Comparison of ENCODE assay signal across 1 cellular context in genomic region chr6:72619883-72620696, GRCh38.
TF ChIP-seq lines count a peak whose summit lies in the region.

No MANE protein-coding gene starts in this region.

TF ChIP-seq in GM12878, 131 proteins besides CTCF, POLR2A, EP300 and RAD21 (continued from another document and continues in another):
- TF ChIP-seq IRF3 (IDR thresholded peaks at IDR 0.05): no peak
- no peak for TF ChIP-seq NRF1 (conservative IDR thresholded peaks at IDR 0.05; ENCODE audit: low read depth, low read length)
- TF ChIP-seq ZNF217 (IDR thresholded peaks at IDR 0.05): peak; percentile 64; the same call in 1 of the 2 replicates
- TF ChIP-seq CHD1 (IDR thresholded peaks at IDR 0.05; ENCODE audit: low read depth, low read length): 0 out of 2 replicates have a peak, but pooled peaks have one; percentile 53
- no peak for TF ChIP-seq KDM1A (IDR thresholded peaks at IDR 0.05; ENCODE audit: borderline replicate concordance)
- TF ChIP-seq SKIL (IDR thresholded peaks at IDR 0.05; ENCODE audit: low read depth, poor library complexity, severe bottlenecking): peak; percentile 72
- TF ChIP-seq CBFB (IDR thresholded peaks at IDR 0.05; ENCODE audit: low read depth): no peak
- TF ChIP-seq TAF1 (IDR thresholded peaks at IDR 0.05; ENCODE audit: borderline replicate concordance, low read depth, low read length): no peak
- TF ChIP-seq IRF4 (IDR thresholded peaks at IDR 0.05; ENCODE audit: low read depth, low read length): 0 out of 2 replicates have a peak, but pooled peaks have one; percentile 19
- TF ChIP-seq MYC (IDR thresholded peaks at IDR 0.05; ENCODE audit: insufficient read depth, insufficient read length, insufficient replicate concordance, low read length, severe bottlenecking): no peak
- TF ChIP-seq BHLHE40 (IDR thresholded peaks at IDR 0.05; ENCODE audit: borderline replicate concordance in 1 of 2, low read depth in 2 of 2, low read length in 1 of 2): peak; percentile 48 to 82; a peak in 3 of 4 replicates
- TF ChIP-seq USF1 (IDR thresholded peaks at IDR 0.05; ENCODE audit: borderline replicate concordance, extremely low read length, insufficient read depth, low read depth, low read length): peak; percentile 72
- TF ChIP-seq RFX5 (IDR thresholded peaks at IDR 0.05; ENCODE audit: low read depth, low read length): no peak
- peak; percentile 86; the same call in 1 of the 2 replicates for TF ChIP-seq NBN (IDR thresholded peaks at IDR 0.05)
- TF ChIP-seq SMAD5 (IDR thresholded peaks at IDR 0.05; ENCODE audit: low read depth): no peak
- TF ChIP-seq CHD4 (IDR thresholded peaks at IDR 0.05): no peak
- TF ChIP-seq ZNF207 (IDR thresholded peaks at IDR 0.05; ENCODE audit: borderline replicate concordance): peak; percentile 57; the same call in 1 of the 2 replicates
- TF ChIP-seq DPF2 (IDR thresholded peaks at IDR 0.05): peak; percentile 86; the same call in 1 of the 2 replicates
- TF ChIP-seq ZNF622 (IDR thresholded peaks at IDR 0.05): no peak
- peak; percentile 86 for TF ChIP-seq SPI1 (IDR thresholded peaks at IDR 0.05; ENCODE audit: borderline replicate concordance, insufficient read depth, low read depth, low read length)
- 0 out of 2 replicates have a peak, but pooled peaks have one; percentile 19 for TF ChIP-seq MLLT1 (IDR thresholded peaks at IDR 0.05)
- TF ChIP-seq MXI1 (IDR thresholded peaks at IDR 0.05; ENCODE audit: low read depth, low read length): peak; percentile 85
- TF ChIP-seq NFXL1 (IDR thresholded peaks at IDR 0.05; ENCODE audit: borderline replicate concordance): no peak
- TF ChIP-seq MTA3 (IDR thresholded peaks at IDR 0.05; ENCODE audit: borderline replicate concordance, low read length): no peak
- no peak for TF ChIP-seq HDAC2 (IDR thresholded peaks at IDR 0.05)
- peak; percentile 72 for TF ChIP-seq ATF7 (IDR thresholded peaks at IDR 0.05; ENCODE audit: low read depth)
- TF ChIP-seq SP1 (IDR thresholded peaks at IDR 0.05; ENCODE audit: low read depth, low read length): no peak
- peak; percentile 93 for TF ChIP-seq MEF2A (IDR thresholded peaks at IDR 0.05; ENCODE audit: insufficient read depth, low read depth, low read length)
- no peak for TF ChIP-seq ZNF24 (IDR thresholded peaks at IDR 0.05)
- TF ChIP-seq ATF2 (IDR thresholded peaks at IDR 0.05; ENCODE audit: low read length): peak; percentile 14; the same call in 1 of the 2 replicates
- no peak for TF ChIP-seq BMI1 (IDR thresholded peaks at IDR 0.05; ENCODE audit: borderline replicate concordance)
- TF ChIP-seq SIN3A (IDR thresholded peaks at IDR 0.05; ENCODE audit: low read depth, low read length): peak; percentile 66; the same call in 1 of the 2 replicates
- no peak for TF ChIP-seq KLF5 (IDR thresholded peaks at IDR 0.05; ENCODE audit: partially characterized antibody)
- TF ChIP-seq BRCA1 (IDR thresholded peaks at IDR 0.05; ENCODE audit: low read depth, low read length): 0 out of 2 replicates have a peak, but pooled peaks have one; percentile 18
- TF ChIP-seq PKNOX1 (IDR thresholded peaks at IDR 0.05): peak; percentile 38; the same call in 1 of the 2 replicates
- TF ChIP-seq TCF7 (IDR thresholded peaks at IDR 0.05; ENCODE audit: borderline replicate concordance): no peak
- TF ChIP-seq TCF3 (IDR thresholded peaks at IDR 0.05; ENCODE audit: borderline replicate concordance, insufficient read depth, low read depth, low read length): 0 out of 2 replicates have a peak, but pooled peaks have one; percentile 70
- TF ChIP-seq NKRF (conservative IDR thresholded peaks at IDR 0.05): peak; percentile 55
- TF ChIP-seq NR2C1 (IDR thresholded peaks at IDR 0.05): no peak
- TF ChIP-seq TCF12 (IDR thresholded peaks at IDR 0.05; ENCODE audit: low read depth, low read length): 0 out of 2 replicates have a peak, but pooled peaks have one; percentile 62
- peak; percentile 81 for TF ChIP-seq NR2F1 (conservative IDR thresholded peaks at IDR 0.05)
- no peak for TF ChIP-seq WRNIP1 (IDR thresholded peaks at IDR 0.05; ENCODE audit: borderline replicate concordance, low read depth, low read length)
- no peak for TF ChIP-seq ZBTB11 (CRISPR knock-in tag; IDR thresholded peaks at IDR 0.05)
- TF ChIP-seq ATF3 (IDR thresholded peaks at IDR 0.05; ENCODE audit: borderline replicate concordance, extremely low read depth, low read depth, low read length): no peak
- TF ChIP-seq STAT3 (IDR thresholded peaks at IDR 0.05; ENCODE audit: low read depth, low read length): no peak
- TF ChIP-seq POU2F2 (IDR thresholded peaks at IDR 0.05; ENCODE audit: borderline replicate concordance, low read depth, low read length): no peak
- TF ChIP-seq GATAD2B (conservative IDR thresholded peaks at IDR 0.05; ENCODE audit: low read depth): peak; percentile 92
- TF ChIP-seq TBL1XR1 (IDR thresholded peaks at IDR 0.05; ENCODE audit: low read depth, low read length): peak; percentile 79; the same call in 1 of the 2 replicates
- TF ChIP-seq KAT2A (conservative IDR thresholded peaks at IDR 0.05; ENCODE audit: control insufficient read depth, low read depth, low read length): no peak
- TF ChIP-seq GABPA (IDR thresholded peaks at IDR 0.05; ENCODE audit: low read depth): no peak
- no peak for TF ChIP-seq SREBF2 (IDR thresholded peaks at IDR 0.05; ENCODE audit: low read length)
